Comparison of ENCODE assay signal across 22 cellular contexts in the genomic region with DNA sequence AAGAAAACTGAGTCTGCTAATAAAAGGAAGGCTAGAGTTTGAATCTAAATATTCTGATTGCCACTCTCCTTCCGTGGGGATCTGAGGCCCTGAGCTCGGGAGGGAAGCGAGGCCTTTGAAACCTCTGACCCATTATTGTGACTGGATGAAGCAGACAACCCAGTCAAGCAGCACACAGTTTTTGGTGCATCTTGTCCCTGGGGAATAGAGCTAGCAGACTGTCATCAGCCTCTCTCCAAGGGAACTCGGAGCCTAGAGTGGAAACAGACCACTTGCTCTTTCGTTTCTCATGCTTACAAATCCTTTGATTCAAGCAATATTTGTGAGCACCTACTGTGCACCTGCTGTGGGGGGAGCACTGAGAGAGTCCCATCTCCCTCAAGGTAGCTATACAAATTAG.
"Had no signal": no experiment of that assay in that cellular context is flagged by ENCODE, and none has a peak within 500 bp of the region (broad histone marks: within the 10 kb centered on the region; RNA-seq: fewer than 3 reads in every experiment).

No MANE protein-coding gene starts in this region.

- H3K36me3 ChIP-seq: heart left ventricle, neural progenitor cell, ovary, right atrium auricular region, sigmoid colon, stomach, thoracic aorta, transverse colon had no signal

- DNase-seq: effector CD4-positive, alpha-beta T cell; endodermal cell; erythroblast; foreskin melanocyte; heart left ventricle; hippocampal formation; islet precursor cell; mammary epithelial cell; natural killer cell; nucleus accumbens; ovary; sigmoid colon; stimulated activated naive CD4-positive, alpha-beta T cell; stomach; substantia nigra; transverse colon had no signal

- H3K9me3 ChIP-seq: heart left ventricle, ovary, right atrium auricular region, sigmoid colon, stomach, thoracic aorta, transverse colon had no signal

- H2AFZ ChIP-seq: neural progenitor cell had no signal

- ATAC-seq: heart left ventricle, left lobe of liver, natural killer cell had no signal

- H3K27ac Mint-ChIP-seq: natural killer cell, neural progenitor cell had no signal

- H3K36me3 Mint-ChIP-seq: natural killer cell, neural progenitor cell had no signal

- H3K4me3 ChIP-seq: coronary artery, heart left ventricle, neural progenitor cell, ovary, right atrium auricular region, sigmoid colon, skin epidermis, stomach, thoracic aorta, transverse colon had no signal

- H3K27ac ChIP-seq: coronary artery, heart left ventricle, neural progenitor cell, ovary, right atrium auricular region, sigmoid colon, skin epidermis, stomach, thoracic aorta, transverse colon had no signal

- H3K9me3 Mint-ChIP-seq: endodermal cell, natural killer cell, neural progenitor cell had no signal

- H3K4me2 ChIP-seq: neural progenitor cell had no signal

- H3K4me1 Mint-ChIP-seq: natural killer cell had no signal

- H3K4me3 Mint-ChIP-seq: endodermal cell, natural killer cell, neural progenitor cell had no signal

- H3K4me1 ChIP-seq: heart left ventricle, right atrium auricular region, sigmoid colon, stomach, transverse colon had no signal
